Comparison of ENCODE assay signal across 19 cellular contexts in the genomic region with DNA sequence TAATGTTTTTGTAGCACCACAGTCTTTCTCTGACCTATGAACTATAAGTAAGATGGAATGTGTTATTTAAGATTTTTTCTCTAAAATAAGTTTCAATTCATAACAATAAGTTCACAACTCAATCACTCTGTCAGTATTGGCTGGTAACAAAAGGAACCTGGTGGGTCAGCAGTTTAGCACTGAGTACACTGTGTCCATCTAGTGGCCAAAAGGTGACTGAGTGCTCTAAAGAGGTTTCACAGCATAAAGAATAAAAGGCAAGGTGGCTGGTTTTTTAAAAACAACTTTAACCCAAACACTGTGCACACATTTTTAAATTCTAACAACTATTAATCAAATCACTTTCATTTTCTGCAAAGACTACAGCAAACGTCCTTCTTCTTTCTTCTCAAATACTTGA.
DNase-seq lines count a peak whose midpoint lies in the region; ATAC-seq, FAIRE-seq and TF ChIP-seq lines count a peak whose summit lies in the region.
"Had no signal": no experiment of that assay in that cellular context is flagged by ENCODE, and none has a peak within 500 bp of the region (broad histone marks: within the 10 kb centered on the region; RNA-seq: fewer than 3 reads in every experiment).

No MANE protein-coding gene starts in this region.

- no peaks in the 10 kb centered on the region for H3K27me3 Mint-ChIP-seq in neural progenitor cell (ENCODE audit: insufficient read depth, low read depth)
- H3K27me3 Mint-ChIP-seq: stimulated activated memory B cell treated with anti-CD40 and anti-IgM and Interleukin-4, amounts not matched to agents 10 μg/mL and 1 μg/mL and 100 μg/mL, for 72 hours had no signal

- no peak overlapping the region for H2AK5ac ChIP-seq in mesenchymal stem cell (ENCODE audit: low read length, severe bottlenecking)

- BruUV-seq in mammary epithelial cell (replicated peaks; lab: Mats Ljungman, UMichigan) = no TSS peak

- FAIRE-seq in RCC 7860 (lab: Jason Lieb, UNC) = no peak

- H2BK120ac ChIP-seq in mesenchymal stem cell (ENCODE audit: low read depth, low read length) = no peak overlapping the region

- CTCF ChIA-PET in mammary epithelial cell (lab: Charles Lee; ENCODE audit: low non-redundant PET) = no interaction called here

- no peak overlapping the region for H4K91ac ChIP-seq in mesenchymal stem cell (ENCODE audit: low read length)

- H3K9ac ChIP-seq in mammary epithelial cell (ENCODE audit: insufficient read depth, low read length) (no peak overlapping the region), neural progenitor cell (no peak overlapping the region), mesenchymal stem cell (ENCODE audit: low read length) (no peak overlapping the region)

- H2BK5ac ChIP-seq in mesenchymal stem cell (ENCODE audit: low read depth, low read length, poor library complexity, severe bottlenecking) = no peak overlapping the region

- no peaks in the 10 kb centered on the region for H3K4me1 Mint-ChIP-seq in neural progenitor cell
- H3K4me1 Mint-ChIP-seq: activated CD4-positive, alpha-beta T cell treated with anti-CD3 and anti-CD28 coated beads, Interleukin-2, amount 10 ng/mL, durations not matched to agents 7 days and 5 days; stimulated activated memory B cell treated with anti-CD40 and anti-IgM and Interleukin-4, amounts not matched to agents 10 μg/mL and 1 μg/mL and 100 μg/mL, for 72 hours had no signal

- in situ Hi-C loops in mammary epithelial cell (cut with MboI; ENCODE audit: low sequenced_read_pairs in 2 of 2) = no loop called here

- dilution Hi-C loops in mammary epithelial cell (cut with HindIII; ENCODE audit: low sequenced_read_pairs) = no loop called here

- no peak overlapping the region for H3K14ac ChIP-seq in mesenchymal stem cell (ENCODE audit: low read length in 2 of 2)

- H3K23ac ChIP-seq in mesenchymal stem cell (ENCODE audit: low read length in 2 of 2) = no peak overlapping the region

- ATAC-seq in HG03520 (IDR thresholded peaks at IDR 0.05; ENCODE audit: unreplicated experiment) (no peak), HG03565 (IDR thresholded peaks at IDR 0.05; ENCODE audit: unreplicated experiment) (no peak)
- ATAC-seq: gastroesophageal sphincter; left lobe of liver; stimulated activated memory B cell treated with anti-CD40 and anti-IgM and Interleukin-4, amounts not matched to agents 10 μg/mL and 1 μg/mL and 100 μg/mL, for 72 hours had no signal

- TF ChIP-seq CTCF in GM06990 (IDR thresholded peaks at IDR 0.05; ENCODE audit: insufficient read depth, low read length, poor library complexity, severe bottlenecking) (peak; percentile 46), LNCaP clone FGC (IDR thresholded peaks at IDR 0.05; ENCODE audit: control insufficient read depth, extremely low read depth, insufficient read depth) (peak; percentile 28; the same call in 1 of the 2 replicates), mammary epithelial cell (conservative IDR thresholded peaks at IDR 0.05 in 1 of 2, IDR thresholded peaks at IDR 0.05 in 1 of 2; ENCODE audit: extremely low read depth in 1 of 2, insufficient read depth in 1 of 2, low read depth in 1 of 2, low read length in 2 of 2) (peak; percentile 17 to 24), neural progenitor cell (IDR thresholded peaks at IDR 0.05) (peak; percentile 22)

- intact Hi-C loops in mammary epithelial cell (cut with micrococcal nuclease) = no loop called here

- H3K9me3 Mint-ChIP-seq in neural progenitor cell = peaks cover 5% of the 10 kb centered on the region
- H3K9me3 Mint-ChIP-seq: activated CD4-positive, alpha-beta T cell treated with anti-CD3 and anti-CD28 coated beads, Interleukin-2, amount 10 ng/mL, durations not matched to agents 7 days and 5 days; stimulated activated memory B cell treated with anti-CD40 and anti-IgM and Interleukin-4, amounts not matched to agents 10 μg/mL and 1 μg/mL and 100 μg/mL, for 72 hours had no signal

- no peaks in the 10 kb centered on the region for H3K27me3 ChIP-seq in GM06990 (replicated peaks; ENCODE audit: control insufficient read depth, insufficient read depth, low read length)
- H3K27me3 ChIP-seq in mammary epithelial cell (ENCODE audit: insufficient read depth, low read length) = no peaks in the 10 kb centered on the region
- no peaks in the 10 kb centered on the region for H3K27me3 ChIP-seq in neural progenitor cell
- peaks cover 0 to 9% of the 10 kb centered on the region in 2 experiments for H3K27me3 ChIP-seq in mesenchymal stem cell (ENCODE audit: control insufficient read depth in 1 of 2, insufficient read depth in 1 of 2, low read length in 2 of 2)
- H3K27me3 ChIP-seq: gastroesophageal sphincter had no signal

- H3K36me3 ChIP-seq in GM06990 (ENCODE audit: control insufficient read depth, insufficient read depth, low read length) = no peaks in the 10 kb centered on the region
- no peaks in the 10 kb centered on the region for H3K36me3 ChIP-seq in mammary epithelial cell (ENCODE audit: insufficient read depth, low read length)
- H3K36me3 ChIP-seq in neural progenitor cell = no peaks in the 10 kb centered on the region
- peaks cover 0 to 2% of the 10 kb centered on the region in 2 experiments for H3K36me3 ChIP-seq in mesenchymal stem cell (ENCODE audit: control insufficient read depth in 1 of 2, insufficient read depth in 2 of 2, low read depth in 1 of 2, low read length in 2 of 2)
- H3K36me3 ChIP-seq: gastroesophageal sphincter had no signal

- no peak overlapping the region for H3K18ac ChIP-seq in mesenchymal stem cell (ENCODE audit: low read depth in 1 of 2, low read length in 2 of 2)

- H3K4me2 ChIP-seq in mammary epithelial cell (ENCODE audit: insufficient read depth, low read depth, low read length) = no peak overlapping the region
- H3K4me2 ChIP-seq in neural progenitor cell = no peak overlapping the region
- no peak overlapping the region for H3K4me2 ChIP-seq in mesenchymal stem cell (ENCODE audit: low read length, poor library complexity, severe bottlenecking)

- DNase-seq in GM06990 (ENCODE audit: extremely low read depth, insufficient read length) = no peak
- DNase-seq in LNCaP clone FGC (ENCODE audit: low read depth) = no peak
- DNase-seq in mammary epithelial cell = no peak
- no peak for DNase-seq in neural progenitor cell (ENCODE audit: low spot score)
- no peak for DNase-seq in RCC 7860 (ENCODE audit: low spot score)
- no peak for DNase-seq in mesenchymal stem cell
- DNase-seq: activated CD4-positive, alpha-beta T cell treated with anti-CD3 and anti-CD28 coated beads, Interleukin-2, amount 10 ng/mL, durations not matched to agents 7 days and 5 days; activated gamma-delta T cell treated with Interleukin-2 at 50 U/mL for 16 hours; cerebellar nuclear complex; DMS79 treated with DMSO at 0.1 percent for 48 hours; IMR-90; NCI-H2107; nucleus accumbens; SHP77 treated with DMSO at 0.1 percent for 48 hours had no signal

- H4K20me1 ChIP-seq in mammary epithelial cell (ENCODE audit: insufficient read depth, low read length) (no peaks in the 10 kb centered on the region), neural progenitor cell (ENCODE audit: low read depth) (no peaks in the 10 kb centered on the region)

- H3K79me1 ChIP-seq in mesenchymal stem cell (replicated peaks; ENCODE audit: low read length, poor library complexity, severe bottlenecking) = no peaks in the 10 kb centered on the region

- no peaks in the 10 kb centered on the region for H3K79me2 ChIP-seq in mammary epithelial cell (ENCODE audit: insufficient read depth, low read length)
- H3K79me2 ChIP-seq in neural progenitor cell (ENCODE audit: low read depth) = no peaks in the 10 kb centered on the region

- H4K8ac ChIP-seq in mesenchymal stem cell (ENCODE audit: low read length) = no peak overlapping the region

- H3F3A ChIP-seq in neural progenitor cell (ENCODE audit: low read depth) = no peaks in the 10 kb centered on the region

- no peaks in the 10 kb centered on the region for H3K9me3 ChIP-seq in mammary epithelial cell (replicated peaks; ENCODE audit: insufficient read depth, low read length)
- peaks cover 12% of the 10 kb centered on the region for H3K9me3 ChIP-seq in neural progenitor cell (ENCODE audit: low read depth)
- no peaks in the 10 kb centered on the region for H3K9me3 ChIP-seq in mesenchymal stem cell (ENCODE audit: control insufficient read depth, low read length)

- H3K27ac Mint-ChIP-seq in neural progenitor cell = no peak overlapping the region
- H3K27ac Mint-ChIP-seq: activated CD4-positive, alpha-beta T cell treated with anti-CD3 and anti-CD28 coated beads, Interleukin-2, amount 10 ng/mL, durations not matched to agents 7 days and 5 days; stimulated activated memory B cell treated with anti-CD40 and anti-IgM and Interleukin-4, amounts not matched to agents 10 μg/mL and 1 μg/mL and 100 μg/mL, for 72 hours had no signal

- H2AFZ ChIP-seq in mammary epithelial cell (ENCODE audit: low read depth, low read length) = no peak overlapping the region
- H2AFZ ChIP-seq in neural progenitor cell (replicated peaks) = no peak overlapping the region
- H2AFZ ChIP-seq in mesenchymal stem cell (ENCODE audit: low read depth, low read length) = no peak overlapping the region

- H3K27ac ChIP-seq in mammary epithelial cell (ENCODE audit: insufficient read depth, low read depth, low read length) (no peak overlapping the region), neural progenitor cell (no peak overlapping the region), mesenchymal stem cell (ENCODE audit: low read length, poor library complexity, severe bottlenecking) (no peak overlapping the region)
- H3K27ac ChIP-seq: gastroesophageal sphincter had no signal

- no peaks in the 10 kb centered on the region for H3K4me1 ChIP-seq in mammary epithelial cell (ENCODE audit: insufficient read depth, low read length)
- H3K4me1 ChIP-seq in neural progenitor cell = no peaks in the 10 kb centered on the region
- H3K4me1 ChIP-seq in mesenchymal stem cell (ENCODE audit: control insufficient read depth, insufficient read depth, low read depth, low read length) = no peaks in the 10 kb centered on the region
- H3K4me1 ChIP-seq: gastroesophageal sphincter had no signal

- H2BK15ac ChIP-seq in mesenchymal stem cell (ENCODE audit: low read depth, poor library complexity, severe bottlenecking) = no peak overlapping the region

- no peak overlapping the region for H3K4me3 Mint-ChIP-seq in neural progenitor cell
- H3K4me3 Mint-ChIP-seq: activated CD4-positive, alpha-beta T cell treated with anti-CD3 and anti-CD28 coated beads, Interleukin-2, amount 10 ng/mL, durations not matched to agents 7 days and 5 days; stimulated activated memory B cell treated with anti-CD40 and anti-IgM and Interleukin-4, amounts not matched to agents 10 μg/mL and 1 μg/mL and 100 μg/mL, for 72 hours had no signal

- WGBS in mammary epithelial cell (ENCODE audit: low coverage, missing lambda C conversion rate) = 50% methylated on average over 1 of the region's 1 CpG
- WGBS in mesenchymal stem cell = 91% methylated on average over 1 of the region's 1 CpG

- no peak overlapping the region for H3K4me3 ChIP-seq in GM06990 (replicated peaks; ENCODE audit: low read depth, low read length)
- no peak overlapping the region for H3K4me3 ChIP-seq in LNCaP clone FGC (ENCODE audit: low read depth, low read length)
- H3K4me3 ChIP-seq in mammary epithelial cell (replicated peaks in 1 of 3; ENCODE audit: insufficient read depth in 1 of 3, low read depth in 2 of 3, low read length in 3 of 3) = no peak overlapping the region
- H3K4me3 ChIP-seq in neural progenitor cell = no peak overlapping the region
- no peak overlapping the region for H3K4me3 ChIP-seq in mesenchymal stem cell (ENCODE audit: insufficient read depth in 1 of 2, low read depth in 1 of 2, low read length in 2 of 2)
- H3K4me3 ChIP-seq: gastroesophageal sphincter had no signal

- H3K4ac ChIP-seq in mesenchymal stem cell (ENCODE audit: low read depth in 1 of 2, low read length in 2 of 2) = no peak overlapping the region

- H2BK12ac ChIP-seq in mesenchymal stem cell (ENCODE audit: low read length in 2 of 2) = no peak overlapping the region

- H3K36me3 Mint-ChIP-seq in neural progenitor cell = no peaks in the 10 kb centered on the region
- H3K36me3 Mint-ChIP-seq: stimulated activated memory B cell treated with anti-CD40 and anti-IgM and Interleukin-4, amounts not matched to agents 10 μg/mL and 1 μg/mL and 100 μg/mL, for 72 hours had no signal
